Comparison of ENCODE assay signal across 15 cellular contexts in the genomic region with DNA sequence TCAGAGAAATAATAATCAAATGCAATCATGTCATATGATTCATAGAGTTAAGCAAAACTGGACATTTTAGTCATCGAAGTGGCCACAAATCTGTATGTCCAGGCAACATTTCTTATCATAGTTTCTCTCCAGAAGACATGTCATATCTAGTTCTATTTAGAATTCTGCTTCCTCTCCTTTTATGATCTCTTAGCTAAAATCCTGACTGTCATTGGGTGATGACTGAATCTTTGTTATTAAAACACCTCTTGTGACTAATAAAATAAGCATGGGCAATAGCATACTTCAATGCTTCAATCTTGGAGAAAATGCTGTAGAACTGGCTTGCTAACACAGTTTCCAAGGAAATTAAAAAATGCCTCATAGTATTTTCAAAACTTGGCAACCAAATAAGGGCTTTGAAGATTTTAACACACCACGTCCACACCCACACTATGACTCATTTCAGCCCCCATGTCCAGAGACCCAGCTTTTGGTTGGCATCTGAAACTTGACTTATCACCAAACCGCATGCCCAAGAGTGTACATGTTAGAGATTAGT.
A peak's percentile ranks its signal among the peaks of the same experiment; 100 is the strongest.
DNase-seq lines count a peak whose midpoint lies in the region; ATAC-seq and TF ChIP-seq lines count a peak whose summit lies in the region.
"Had no signal": no experiment of that assay in that cellular context is flagged by ENCODE, and none has a peak within 500 bp of the region (broad histone marks: within the 10 kb centered on the region; RNA-seq: fewer than 3 reads in every experiment).

No MANE protein-coding gene starts in this region.

- WGBS in mesenchymal stem cell = 29% methylated on average over 2 of the region's 3 CpGs
- 64% methylated on average over 3 of the region's 3 CpGs for WGBS in prostate gland
- WGBS in testis, 2 donors = 85 to 93% methylated on average over 3 of the region's 3 CpGs

- H3K36me3 ChIP-seq in mesenchymal stem cell (ENCODE audit: control insufficient read depth in 1 of 2, insufficient read depth in 2 of 2, low read depth in 1 of 2, low read length in 2 of 2) (no peaks in the 10 kb centered on the region), prostate gland (no peaks in the 10 kb centered on the region), testis (ENCODE audit: low read depth, missing control alignments) (no peaks in the 10 kb centered on the region)

- H3K4me1 ChIP-seq in mesenchymal stem cell (ENCODE audit: control insufficient read depth, insufficient read depth, low read depth, low read length) = no peaks in the 10 kb centered on the region
- no peaks in the 10 kb centered on the region for H3K4me1 ChIP-seq in prostate gland (replicated peaks)
- H3K4me1 ChIP-seq in testis = no peaks in the 10 kb centered on the region

- H3K9ac ChIP-seq in mesenchymal stem cell (ENCODE audit: low read length) = peak overlapping the region; percentile 23

- DNase-seq in AG20443 (ENCODE audit: low spot score) (peak; percentile 50), LHCN-M2 (ENCODE audit: low read depth) (peak; percentile 61), chondrocyte (ENCODE audit: low spot score) (no peak), mesenchymal stem cell (peak; percentile 64), prostate gland (ENCODE audit: low spot score) (no peak), left colon (no peak), testis (no peak)
- DNase-seq: activated CD8-positive, alpha-beta memory T cell treated with anti-CD3 and anti-CD28 coated beads, Interleukin-2, amount 10 ng/mL, durations not matched to agents 7 days and 5 days; activated naive CD8-positive, alpha-beta T cell treated with anti-CD3 and anti-CD28 coated beads, Interleukin-2, amount 50 U/mL, for 24 hours; CD4-positive, CD25-positive, alpha-beta regulatory T cell; endodermal cell; naive thymus-derived CD4-positive, alpha-beta T cell; NCI-H2081 treated with DMSO at 0.1 percent for 48 hours had no signal

- no peaks in the 10 kb centered on the region for H3K79me1 ChIP-seq in mesenchymal stem cell (replicated peaks; ENCODE audit: low read length, poor library complexity, severe bottlenecking)

- H3K18ac ChIP-seq in mesenchymal stem cell (ENCODE audit: low read depth in 1 of 2, low read length in 2 of 2) = no peak overlapping the region

- H2BK5ac ChIP-seq in mesenchymal stem cell (ENCODE audit: low read depth, low read length, poor library complexity, severe bottlenecking) = no peak overlapping the region

- peak overlapping the region; percentile 58 for H3K27ac Mint-ChIP-seq in chondrocyte (ENCODE audit: unreplicated experiment)
- H3K27ac Mint-ChIP-seq: activated CD8-positive, alpha-beta memory T cell treated with anti-CD3 and anti-CD28 coated beads, Interleukin-2, amount 10 ng/mL, durations not matched to agents 7 days and 5 days; activated naive CD8-positive, alpha-beta T cell treated with anti-CD3 and anti-CD28 coated beads, Interleukin-2, amount 50 U/mL, for 24 hours; CD4-positive, CD25-positive, alpha-beta regulatory T cell; endodermal cell; naive thymus-derived CD4-positive, alpha-beta T cell had no signal

- H3K36me3 Mint-ChIP-seq in chondrocyte (ENCODE audit: low read depth) = no peaks in the 10 kb centered on the region
- H3K36me3 Mint-ChIP-seq: activated CD8-positive, alpha-beta memory T cell treated with anti-CD3 and anti-CD28 coated beads, Interleukin-2, amount 10 ng/mL, durations not matched to agents 7 days and 5 days; CD4-positive, CD25-positive, alpha-beta regulatory T cell; naive thymus-derived CD4-positive, alpha-beta T cell had no signal

- H3K27me3 ChIP-seq in mesenchymal stem cell (ENCODE audit: control insufficient read depth in 1 of 2, insufficient read depth in 1 of 2, low read length in 2 of 2) = no peaks in the 10 kb centered on the region
- no peaks in the 10 kb centered on the region for H3K27me3 ChIP-seq in prostate gland (replicated peaks; ENCODE audit: insufficient read depth)
- no peaks in the 10 kb centered on the region for H3K27me3 ChIP-seq in testis

- no peak overlapping the region for H3K4me3 Mint-ChIP-seq in chondrocyte (ENCODE audit: unreplicated experiment)
- H3K4me3 Mint-ChIP-seq: activated CD8-positive, alpha-beta memory T cell treated with anti-CD3 and anti-CD28 coated beads, Interleukin-2, amount 10 ng/mL, durations not matched to agents 7 days and 5 days; activated naive CD8-positive, alpha-beta T cell treated with anti-CD3 and anti-CD28 coated beads, Interleukin-2, amount 50 U/mL, for 24 hours; CD4-positive, CD25-positive, alpha-beta regulatory T cell; endodermal cell; naive thymus-derived CD4-positive, alpha-beta T cell had no signal

- H3K4me1 Mint-ChIP-seq in chondrocyte (ENCODE audit: low read depth) = peaks cover 39% of the 10 kb centered on the region
- H3K4me1 Mint-ChIP-seq: activated CD8-positive, alpha-beta memory T cell treated with anti-CD3 and anti-CD28 coated beads, Interleukin-2, amount 10 ng/mL, durations not matched to agents 7 days and 5 days; CD4-positive, CD25-positive, alpha-beta regulatory T cell; endodermal cell; naive thymus-derived CD4-positive, alpha-beta T cell had no signal

- H2AK5ac ChIP-seq in mesenchymal stem cell (ENCODE audit: low read length, severe bottlenecking) = no peak overlapping the region

- no peak overlapping the region for H3K4me2 ChIP-seq in mesenchymal stem cell (ENCODE audit: low read length, poor library complexity, severe bottlenecking)

- ATAC-seq in left colon = no peak
- ATAC-seq in HG02981 (IDR thresholded peaks at IDR 0.05; ENCODE audit: unreplicated experiment) = no peak
- ATAC-seq: activated CD8-positive, alpha-beta memory T cell treated with anti-CD3 and anti-CD28 coated beads, Interleukin-2, amount 10 ng/mL, durations not matched to agents 7 days and 5 days; activated naive CD8-positive, alpha-beta T cell treated with anti-CD3 and anti-CD28 coated beads, Interleukin-2, amount 50 U/mL, for 24 hours; K562; naive thymus-derived CD4-positive, alpha-beta T cell had no signal

- H3K9me3 ChIP-seq in mesenchymal stem cell (ENCODE audit: control insufficient read depth, low read length) (no peaks in the 10 kb centered on the region), prostate gland (no peaks in the 10 kb centered on the region), testis (no peaks in the 10 kb centered on the region)

- no peak overlapping the region for H3K4ac ChIP-seq in mesenchymal stem cell (ENCODE audit: low read depth in 1 of 2, low read length in 2 of 2)

- no peak overlapping the region for H4K8ac ChIP-seq in mesenchymal stem cell (ENCODE audit: low read length)

- no peak overlapping the region for H3K23ac ChIP-seq in mesenchymal stem cell (ENCODE audit: low read length in 2 of 2)

- H2BK120ac ChIP-seq in mesenchymal stem cell (ENCODE audit: low read depth, low read length) = no peak overlapping the region

- intact Hi-C loops in prostate gland (cut with DNase I) (no loop called here), left colon (cut with DNase I, micrococcal nuclease) (no loop called here), testis (cut with DNase I; ENCODE audit: low total_unique reads) (no loop called here)

- H3K27me3 Mint-ChIP-seq in chondrocyte (ENCODE audit: low read depth) = no peaks in the 10 kb centered on the region
- H3K27me3 Mint-ChIP-seq: CD4-positive, CD25-positive, alpha-beta regulatory T cell had no signal

- H3K9me3 Mint-ChIP-seq in chondrocyte (ENCODE audit: low read depth) = no peaks in the 10 kb centered on the region
- H3K9me3 Mint-ChIP-seq: activated naive CD8-positive, alpha-beta T cell treated with anti-CD3 and anti-CD28 coated beads, Interleukin-2, amount 50 U/mL, for 24 hours; CD4-positive, CD25-positive, alpha-beta regulatory T cell; endodermal cell; naive thymus-derived CD4-positive, alpha-beta T cell had no signal

- no peak overlapping the region for H2BK15ac ChIP-seq in mesenchymal stem cell (ENCODE audit: low read depth, poor library complexity, severe bottlenecking)

- no peak for TF ChIP-seq CTCF in chondrocyte (IDR thresholded peaks at IDR 0.05)
- no peak for TF ChIP-seq CTCF in prostate gland (IDR thresholded peaks at IDR 0.05)
- no peak for TF ChIP-seq CTCF in testis (IDR thresholded peaks at IDR 0.05)

- TF ChIP-seq POLR2A in prostate gland (IDR thresholded peaks at IDR 0.05) (no peak), testis (IDR thresholded peaks at IDR 0.05) (no peak)

- no peak overlapping the region for H3K4me3 ChIP-seq in mesenchymal stem cell (ENCODE audit: insufficient read depth in 1 of 2, low read depth in 1 of 2, low read length in 2 of 2)
- H3K4me3 ChIP-seq in prostate gland = no peak overlapping the region
- no peak overlapping the region for H3K4me3 ChIP-seq in testis
- H3K4me3 ChIP-seq: K562 had no signal

- H3K27ac ChIP-seq in mesenchymal stem cell (ENCODE audit: low read length, poor library complexity, severe bottlenecking) (peak overlapping the region; percentile 78), prostate gland (no peak overlapping the region), testis (no peak overlapping the region)

- no peak overlapping the region for H2AFZ ChIP-seq in mesenchymal stem cell (ENCODE audit: low read depth, low read length)

- no peak overlapping the region for H3K14ac ChIP-seq in mesenchymal stem cell (ENCODE audit: low read length in 2 of 2)

- no peak overlapping the region for H2BK12ac ChIP-seq in mesenchymal stem cell (ENCODE audit: low read length in 2 of 2)

- H4K91ac ChIP-seq in mesenchymal stem cell (ENCODE audit: low read length) = no peak overlapping the region

Comparison
In these comparisons a context has a peak if more than half of its experiments do, and no peak if none do; other contexts are left out.
1. DNase-seq: peak in AG20443 (single experiment), LHCN-M2 (single experiment) and mesenchymal stem cell (single experiment); none in chondrocyte (single experiment), prostate gland (single experiment), left colon (0 of 2) and testis (single experiment).